Comparison of ENCODE assay signal across 13 cellular contexts in the genomic region with DNA sequence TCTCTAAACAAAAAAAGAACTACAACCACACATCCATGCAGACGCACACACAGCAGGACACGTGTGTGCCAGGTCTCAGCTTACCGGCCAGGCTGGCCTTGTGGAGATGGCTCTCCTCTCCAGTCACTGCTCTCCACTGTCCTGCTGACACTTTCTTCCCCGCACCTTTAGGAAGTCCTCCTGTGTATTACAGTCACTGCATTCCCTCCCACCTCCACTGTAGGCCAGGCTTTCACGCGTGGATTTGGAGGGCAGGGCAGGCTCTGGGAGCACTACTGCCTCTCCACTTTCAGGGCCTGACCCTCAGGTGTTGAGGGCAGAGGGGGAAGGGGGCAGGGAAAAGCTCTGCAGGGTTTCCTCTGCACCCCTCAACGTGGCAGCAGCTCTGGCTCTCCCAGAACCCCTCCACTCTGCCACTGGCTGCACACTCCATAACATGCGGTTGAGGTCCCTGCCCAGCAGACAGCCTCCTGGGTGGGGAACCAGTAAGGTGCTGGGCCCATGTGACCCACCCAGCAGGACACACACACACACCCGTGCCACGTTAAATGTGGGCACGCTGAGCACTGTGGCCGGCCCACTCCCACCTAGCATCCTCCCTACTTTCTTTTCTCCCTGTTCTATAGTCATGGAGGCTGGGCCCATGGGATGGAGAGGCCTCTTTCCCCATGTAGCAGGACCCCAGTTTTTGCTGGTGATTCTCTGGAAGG.
"Had no signal": no experiment of that assay in that cellular context is flagged by ENCODE, and none has a peak within 500 bp of the region (broad histone marks: within the 10 kb centered on the region; RNA-seq: fewer than 3 reads in every experiment).

No MANE protein-coding gene starts in this region.

- H3K4me1 ChIP-seq: right lobe of liver had no signal

- H3K4me3 Mint-ChIP-seq: activated CD8-positive, alpha-beta T cell treated with anti-CD3 and anti-CD28 coated beads, Interleukin-2, amount 10 ng/mL, durations not matched to agents 7 days and 5 days; activated naive CD4-positive, alpha-beta T cell treated with anti-CD3 and anti-CD28 coated beads for 36 hours; endodermal cell had no signal

- H3K27me3 Mint-ChIP-seq: progenitor cell of endocrine pancreas had no signal

- H3K9me3 Mint-ChIP-seq: activated naive CD4-positive, alpha-beta T cell treated with anti-CD3 and anti-CD28 coated beads for 36 hours; endodermal cell had no signal

- FAIRE-seq: frontal cortex had no signal

- H3K27ac ChIP-seq: cardiac muscle cell, dorsolateral prefrontal cortex, right lobe of liver, VCaP had no signal

- H3K4me3 ChIP-seq: cardiac muscle cell, dorsolateral prefrontal cortex, right lobe of liver, thyroid gland had no signal

- ATAC-seq: activated CD8-positive, alpha-beta T cell treated with anti-CD3 and anti-CD28 coated beads, Interleukin-2, amount 10 ng/mL, durations not matched to agents 7 days and 5 days; left colon; right lobe of liver; Right ventricle myocardium inferior had no signal

- H3K27ac Mint-ChIP-seq: activated CD8-positive, alpha-beta T cell treated with anti-CD3 and anti-CD28 coated beads, Interleukin-2, amount 10 ng/mL, durations not matched to agents 7 days and 5 days; activated naive CD4-positive, alpha-beta T cell treated with anti-CD3 and anti-CD28 coated beads for 36 hours; endodermal cell had no signal

- DNase-seq: activated CD8-positive, alpha-beta T cell treated with anti-CD3 and anti-CD28 coated beads, Interleukin-2, amount 10 ng/mL, durations not matched to agents 7 days and 5 days; activated naive CD4-positive, alpha-beta T cell treated with anti-CD3 and anti-CD28 coated beads for 36 hours; endodermal cell; left colon; T-helper 1 cell; thyroid gland had no signal

- H3K36me3 ChIP-seq: cardiac muscle cell, right lobe of liver, thyroid gland had no signal

- H3K9me3 ChIP-seq: right lobe of liver, thyroid gland had no signal

- H3K27me3 ChIP-seq: cardiac muscle cell, dorsolateral prefrontal cortex, right lobe of liver, thyroid gland had no signal
